In the genomic region with DNA sequence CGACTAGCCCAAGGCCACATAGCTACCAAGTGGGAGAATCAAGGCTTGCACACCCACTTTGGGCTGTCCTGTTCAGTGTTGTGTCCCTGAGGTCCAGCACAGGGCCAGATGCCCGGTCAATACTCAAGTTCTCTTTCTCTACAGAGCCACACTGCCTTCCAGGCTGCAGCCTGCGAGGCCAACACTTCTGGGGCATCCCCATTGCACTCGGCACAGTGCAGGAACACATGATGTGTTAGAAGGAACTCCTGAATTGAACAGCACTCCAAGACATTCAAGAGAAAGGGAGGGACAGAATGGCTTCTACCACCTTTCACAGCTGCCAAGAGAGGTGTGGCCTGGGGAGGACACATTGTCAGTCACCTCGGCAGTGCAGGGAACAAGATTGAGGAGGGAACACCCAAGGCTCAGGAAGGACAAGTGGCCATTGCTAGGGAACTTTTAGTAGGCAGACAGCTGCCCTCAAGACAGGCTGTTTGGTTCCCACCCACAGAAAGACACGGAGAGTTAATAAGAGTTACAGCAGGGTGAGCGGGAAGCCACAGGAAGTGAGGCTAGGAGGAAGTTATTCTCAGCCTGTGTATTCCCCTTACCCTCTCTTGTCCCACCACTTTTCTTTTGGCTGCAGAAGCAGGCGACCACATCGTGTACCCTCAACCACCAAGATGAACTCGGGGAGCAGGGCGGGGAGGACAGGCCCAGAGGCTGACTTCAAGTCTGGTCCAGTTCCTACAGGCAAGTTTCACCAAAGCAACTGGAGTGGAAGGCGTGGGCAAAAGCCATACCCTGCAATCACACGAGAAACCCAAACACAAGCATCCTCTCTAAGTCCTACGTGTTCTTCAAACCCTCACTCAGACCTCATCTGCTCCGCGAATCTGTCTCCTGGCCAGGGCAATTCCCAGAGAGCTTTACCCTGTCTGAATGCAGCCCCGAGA, we compare ENCODE assay signal across 9 cellular contexts.
DNase-seq lines count a peak whose midpoint lies in the region; ATAC-seq, FAIRE-seq and TF ChIP-seq lines count a peak whose summit lies in the region.
"Had no signal": no experiment of that assay in that cellular context is flagged by ENCODE, and none has a peak within 500 bp of the region (broad histone marks: within the 10 kb centered on the region; RNA-seq: fewer than 3 reads in every experiment).

No MANE protein-coding gene starts in this region.

- intact Hi-C loops in breast epithelium (cut with DNase I; ENCODE audit: low total_unique reads) = no loop called here
- intact Hi-C loops in A673 (cut with micrococcal nuclease; ENCODE audit: unreplicated experiment) = no loop called here

- DNase-seq in GM10266 (ENCODE audit: extremely low spot score) = peak; percentile 44
- DNase-seq in NB4 (ENCODE audit: low read depth) = peak; percentile 71
- DNase-seq in keratinocyte (ENCODE audit: low read depth, low spot score) = no peak
- no peak for DNase-seq in breast epithelium (ENCODE audit: low spot score in 2 of 2)
- DNase-seq in NCI-H1436 (lab: John Stamatoyannopoulos, UW) = no peak
- no peak for DNase-seq in A673 (ENCODE audit: low spot score)
- no peak for DNase-seq in ecto neural progenitor cell (ENCODE audit: low spot score)
- DNase-seq: Peyer's patch had no signal

- H3K4me3 ChIP-seq in NB4 (ENCODE audit: low read depth, low read length) (no peak overlapping the region), keratinocyte (ENCODE audit: control insufficient read depth in 2 of 3, extremely low read depth in 1 of 3, insufficient read depth in 2 of 3, low read depth in 1 of 3, low read length in 3 of 3) (no peak overlapping the region), breast epithelium (no peak overlapping the region), A673 (ENCODE audit: low read depth, low read length, poor library complexity, severe bottlenecking) (no peak overlapping the region)

- H3K36me3 ChIP-seq in keratinocyte (ENCODE audit: control insufficient read depth in 2 of 2, extremely low read depth in 1 of 2, insufficient read depth in 2 of 2, low read length in 2 of 2) (no peaks in the 10 kb centered on the region), breast epithelium (no peaks in the 10 kb centered on the region), A673 (ENCODE audit: insufficient read depth, low read length, poor library complexity, severe bottlenecking) (no peaks in the 10 kb centered on the region)
- H3K36me3 ChIP-seq: Peyer's patch had no signal

- peak; percentile 68 for FAIRE-seq in keratinocyte (lab: Jason Lieb, UNC)

- peaks cover 21% of the 10 kb centered on the region for H3K4me1 ChIP-seq in keratinocyte (ENCODE audit: control insufficient read depth, extremely low read depth, insufficient read depth, low read length)
- H3K4me1 ChIP-seq in breast epithelium = no peaks in the 10 kb centered on the region
- no peaks in the 10 kb centered on the region for H3K4me1 ChIP-seq in A673 (ENCODE audit: insufficient read depth, low read length, poor library complexity, severe bottlenecking)
- H3K4me1 ChIP-seq: Peyer's patch had no signal

- H3K27me3 ChIP-seq in keratinocyte (ENCODE audit: control insufficient read depth, extremely low read depth, insufficient read depth, low read length) (no peaks in the 10 kb centered on the region), breast epithelium (no peaks in the 10 kb centered on the region), A673 (replicated peaks; ENCODE audit: insufficient read depth, low read depth, low read length, poor library complexity) (peaks cover 8% of the 10 kb centered on the region)
- H3K27me3 ChIP-seq: Peyer's patch had no signal

- H3K79me2 ChIP-seq in keratinocyte (ENCODE audit: control insufficient read depth, insufficient read depth, low read length) = peaks cover 3% of the 10 kb centered on the region

- no peak overlapping the region for H3K4me2 ChIP-seq in keratinocyte (ENCODE audit: control insufficient read depth, extremely low read depth, insufficient read depth, low read depth, low read length)

- H3K27ac ChIP-seq in keratinocyte (ENCODE audit: control insufficient read depth, insufficient read depth, low read length) (peak overlapping the region; percentile 12), breast epithelium (no peak overlapping the region), A673 (ENCODE audit: low read depth, low read length, poor library complexity, severe bottlenecking) (no peak overlapping the region)

- H3K9me1 ChIP-seq in keratinocyte (ENCODE audit: control insufficient read depth, extremely low read depth, insufficient read depth, low read length) = no peaks in the 10 kb centered on the region

- BruUV-seq in A673 (replicated peaks; lab: Mats Ljungman, UMichigan) = no TSS peak

- POLR2A ChIA-PET in A673 (lab: Charles Lee; ENCODE audit: low non-redundant PET) = no interaction called here

- TF ChIP-seq POLR2A in NB4 (IDR thresholded peaks at IDR 0.05; ENCODE audit: extremely low read depth, insufficient read length) (no peak), breast epithelium (IDR thresholded peaks at IDR 0.05) (no peak)

- H3K9ac ChIP-seq in keratinocyte (ENCODE audit: control insufficient read depth, extremely low read depth, insufficient read depth, low read length) = no peak overlapping the region

- TF ChIP-seq CTCF in GM10266 (IDR thresholded peaks at IDR 0.05; ENCODE audit: control insufficient read depth, insufficient read depth, low read depth, missing control alignments) = no peak
- TF ChIP-seq CTCF in NB4 (IDR thresholded peaks at IDR 0.05; ENCODE audit: low read depth, low read length) = no peak
- no peak for TF ChIP-seq CTCF in keratinocyte (optimal IDR thresholded peaks at IDR 0.05 in 1 of 3, IDR thresholded peaks at IDR 0.05 in 1 of 3, conservative IDR thresholded peaks at IDR 0.05 in 1 of 3; ENCODE audit: extremely low read depth in 1 of 3, insufficient read depth in 2 of 3, low read length in 3 of 3)
- TF ChIP-seq CTCF in breast epithelium (IDR thresholded peaks at IDR 0.05) = no peak
- TF ChIP-seq CTCF in A673 (conservative IDR thresholded peaks at IDR 0.05; ENCODE audit: low read depth, low read length) = no peak

- peak; percentile 44 for ATAC-seq in GM21381 (IDR thresholded peaks at IDR 0.05; ENCODE audit: unreplicated experiment)

- no peaks in the 10 kb centered on the region for H4K20me1 ChIP-seq in keratinocyte (ENCODE audit: control insufficient read depth, extremely low read depth, insufficient read depth, low read length)

- H2AFZ ChIP-seq in keratinocyte (ENCODE audit: control insufficient read depth, low read length) = peak overlapping the region; percentile 31

- H3K9me3 ChIP-seq in keratinocyte (ENCODE audit: control insufficient read depth, low read depth, low read length) (no peaks in the 10 kb centered on the region), breast epithelium (no peaks in the 10 kb centered on the region), A673 (ENCODE audit: low read depth, low read length, poor library complexity, severe bottlenecking) (no peaks in the 10 kb centered on the region)
- H3K9me3 ChIP-seq: Peyer's patch had no signal

- CTCF ChIA-PET in A673 (lab: Charles Lee) = no interaction called here

- dilution Hi-C loops in keratinocyte (cut with MboI; ENCODE audit: extremely low pct_ligation_motif_present, low sequenced_read_pairs) = no loop called here

Comparison
In these comparisons a context has a peak if more than half of its experiments do, and no peak if none do; other contexts are left out.
1. DNase-seq: peak in GM10266 (single experiment) and NB4 (single experiment); none in keratinocyte (single experiment), breast epithelium (0 of 2), NCI-H1436 (single experiment), A673 (single experiment) and ecto neural progenitor cell (single experiment).